In the genomic region with DNA sequence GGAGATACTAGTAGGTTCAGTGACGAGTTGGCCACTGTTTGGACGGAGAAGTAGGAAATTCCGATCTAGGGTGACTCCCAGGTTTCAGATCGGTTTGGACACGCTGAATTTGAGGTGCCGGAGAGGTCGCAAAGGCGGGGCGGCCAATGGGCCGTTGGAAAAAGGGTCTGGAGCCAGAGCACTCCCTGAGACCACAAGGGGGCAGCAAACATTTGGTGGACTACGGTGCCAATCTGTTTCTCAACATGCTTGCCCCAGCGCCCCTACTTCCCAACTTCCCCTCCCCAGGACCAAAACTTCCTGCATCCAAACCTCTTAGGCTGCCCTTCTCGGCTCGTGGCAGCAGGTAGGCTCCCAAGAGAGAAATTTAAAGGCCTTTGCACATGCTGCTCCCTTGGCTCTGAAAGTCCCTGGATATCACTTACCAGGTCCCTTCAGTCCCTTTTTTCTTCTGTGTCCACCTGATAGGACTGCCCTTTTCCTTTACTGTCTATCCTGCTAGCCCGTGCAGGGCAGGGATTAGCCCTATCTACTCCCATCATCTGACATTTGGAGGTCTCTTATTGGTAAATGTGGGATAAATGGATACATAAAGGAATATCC, we compare ENCODE assay signal across 8 cellular contexts.
DNase-seq lines count a peak whose midpoint lies in the region; ATAC-seq lines count a peak whose summit lies in the region.

No MANE protein-coding gene starts in this region.

- peak overlapping the region; percentile 99; the same call in 1 of the 2 replicates for H3K9ac ChIP-seq in iPS-20b (ENCODE audit: low read depth, low read length)

- 0 out of 2 replicates have a peak, but pooled peaks cover 3% of the 10 kb centered on the region for H3K36me3 ChIP-seq in iPS-20b (ENCODE audit: insufficient read depth, low read depth, low read length)

- peak overlapping the region; percentile 97 for H3K4me3 ChIP-seq in iPS-20b (ENCODE audit: low read length)
- peak overlapping the region; percentile 71 for H3K4me3 ChIP-seq in skeletal muscle cell (ENCODE audit: low read depth, low read length)

- H3K27me3 ChIP-seq in iPS-20b (ENCODE audit: insufficient read depth, low read length): peaks cover 4% of the 10 kb centered on the region; the same call in 1 of the 2 replicates

- no peak overlapping the region for H3K27ac ChIP-seq in iPS-20b (ENCODE audit: low read length)

- DNase-seq in C1 segment of cervical spinal cord (lab: John Stamatoyannopoulos, UW): peak in 12 of 14 donors; percentile 21 to 70 (median 59)
- peak; percentile 22 for DNase-seq in NCI-H2081 treated with DMSO at 0.1 percent for 48 hours (lab: John Stamatoyannopoulos, UW)
- DNase-seq in UCSD-AML1 (lab: John Stamatoyannopoulos, UW; ENCODE audit: unreplicated experiment): peak; percentile 75
- DNase-seq in T47D (ENCODE audit: low read depth in 1 of 2, low spot score in 1 of 2): peak; percentile 47 to 83
- DNase-seq in skeletal muscle cell (ENCODE audit: low read depth): no peak

- H3K4me1 ChIP-seq in iPS-20b (ENCODE audit: insufficient read depth, low read length): peaks cover 6% of the 10 kb centered on the region; the same call in 1 of the 2 replicates

- in situ Hi-C loops in T47D (cut with HindIII; ENCODE audit: low pct_unique_long_range_greater_than_20kb, low sequenced_read_pairs): no loop called here

- no peaks in the 10 kb centered on the region for H3K9me3 ChIP-seq in iPS-20b (ENCODE audit: insufficient read depth, low read depth, low read length)

- ATAC-seq in GM21723 (IDR thresholded peaks at IDR 0.05; ENCODE audit: unreplicated experiment) (peak; percentile 49), GM21619 (IDR thresholded peaks at IDR 0.05; ENCODE audit: unreplicated experiment) (no peak)
